ENCODE assay signal across 17 cellular contexts in genomic region chr5:100832252-100833230, GRCh38.
DNase-seq lines count a peak whose midpoint lies in the region; ATAC-seq lines count a peak whose summit lies in the region.
"Had no signal": no experiment of that assay in that cellular context is flagged by ENCODE, and none has a peak within 500 bp of the region (broad histone marks: within the 10 kb centered on the region; RNA-seq: fewer than 3 reads in every experiment).

No MANE protein-coding gene starts in this region.

- peak; percentile 35 for ATAC-seq in HG03342 (IDR thresholded peaks at IDR 0.05; ENCODE audit: unreplicated experiment)
- ATAC-seq in activated T-helper 17 cell treated with anti-CD3 and anti-CD28 coated beads, Interleukin-2, amount 50 U/mL, for 72 hours (replicated peaks), result no peak
- ATAC-seq in esophagus mucosa, result no peak
- ATAC-seq: activated T-cell treated with anti-CD3 and anti-CD28 coated beads, Interleukin-2, amount 50 U/mL, for 4 hours; psoas muscle had no signal

- no peaks in the 10 kb centered on the region for H3K27me3 Mint-ChIP-seq in activated naive CD4-positive, alpha-beta T cell treated with anti-CD3 and anti-CD28 coated beads, Interleukin-2, amount 50 U/mL, for 24 hours
- H3K27me3 Mint-ChIP-seq in activated T-helper 17 cell treated with anti-CD3 and anti-CD28 coated beads, Interleukin-2, amount 50 U/mL, for 72 hours, result no peaks in the 10 kb centered on the region
- H3K27me3 Mint-ChIP-seq in CD4-positive, alpha-beta memory T cell, result no peaks in the 10 kb centered on the region

- peak overlapping the region; percentile 6 for H3K27ac Mint-ChIP-seq in activated naive CD4-positive, alpha-beta T cell treated with anti-CD3 and anti-CD28 coated beads, Interleukin-2, amount 50 U/mL, for 24 hours
- peak overlapping the region; percentile 8 for H3K27ac Mint-ChIP-seq in activated T-helper 17 cell treated with anti-CD3 and anti-CD28 coated beads, Interleukin-2, amount 50 U/mL, for 72 hours
- peak overlapping the region in 1 of 7 donors; percentile 22 for H3K27ac Mint-ChIP-seq in CD4-positive, alpha-beta memory T cell

- no peak overlapping the region for H3K27ac ChIP-seq in CD4-positive, alpha-beta memory T cell (ENCODE audit: low read depth, low read length)
- H3K27ac ChIP-seq: psoas muscle, spleen had no signal

- peaks cover 9% of the 10 kb centered on the region for H3K36me3 Mint-ChIP-seq in activated naive CD4-positive, alpha-beta T cell treated with anti-CD3 and anti-CD28 coated beads, Interleukin-2, amount 50 U/mL, for 24 hours
- H3K36me3 Mint-ChIP-seq in activated T-helper 17 cell treated with anti-CD3 and anti-CD28 coated beads, Interleukin-2, amount 50 U/mL, for 72 hours (ENCODE audit: low read depth), result peaks cover 53% of the 10 kb centered on the region
- H3K36me3 Mint-ChIP-seq in CD4-positive, alpha-beta memory T cell, result peaks cover 12 to 24% of the 10 kb centered on the region in 2 donors

- no peaks in the 10 kb centered on the region for H3K27me3 ChIP-seq in CD4-positive, alpha-beta memory T cell (ENCODE audit: insufficient read depth, low read length)
- H3K27me3 ChIP-seq: spleen had no signal

- no peaks in the 10 kb centered on the region for H3K9me3 ChIP-seq in CD4-positive, alpha-beta memory T cell (ENCODE audit: control insufficient read depth in 1 of 2, low read length in 2 of 2)
- H3K9me3 ChIP-seq: psoas muscle, spleen had no signal

- no peak for DNase-seq in activated naive CD4-positive, alpha-beta T cell treated with anti-CD3 and anti-CD28 coated beads, Interleukin-2, amount 50 U/mL, for 16 hours
- DNase-seq in GF-D8 (lab: John Stamatoyannopoulos, UW) (no peak), C1 segment of cervical spinal cord (lab: John Stamatoyannopoulos, UW) (no peak)
- DNase-seq in CD4-positive, alpha-beta memory T cell, result no peak
- DNase-seq: ACHN; activated T-cell treated with anti-CD3 and anti-CD28 coated beads, Interleukin-2, amount 50 U/mL, for 4 hours; foreskin melanocyte; NCI-H2227 treated with DMSO at 0.1 percent for 48 hours; psoas muscle; SIG-M5; spleen; stimulated activated naive CD4-positive, alpha-beta T cell treated with Interleukin-2 at 50 U/mL for 16 hours; T-helper 9 cell had no signal

- H3K4me1 ChIP-seq in CD4-positive, alpha-beta memory T cell (ENCODE audit: insufficient read depth, low read length), result peaks cover 21% of the 10 kb centered on the region
- H3K4me1 ChIP-seq: psoas muscle had no signal

- CTCF ChIA-PET in CD4-positive, alpha-beta memory T cell (lab: Charles Lee; ENCODE audit: partially characterized antibody), result no interaction called here

- no peaks in the 10 kb centered on the region for H3K36me3 ChIP-seq in CD4-positive, alpha-beta memory T cell (ENCODE audit: insufficient read depth, low read length)

- POLR2A ChIA-PET in CD4-positive, alpha-beta memory T cell (lab: Charles Lee; ENCODE audit: partially characterized antibody), result no interaction called here

- H3K9me3 Mint-ChIP-seq in activated naive CD4-positive, alpha-beta T cell treated with anti-CD3 and anti-CD28 coated beads, Interleukin-2, amount 50 U/mL, for 24 hours, result no peaks in the 10 kb centered on the region
- H3K9me3 Mint-ChIP-seq in activated T-helper 17 cell treated with anti-CD3 and anti-CD28 coated beads, Interleukin-2, amount 50 U/mL, for 72 hours, result no peaks in the 10 kb centered on the region
- no peaks in the 10 kb centered on the region for H3K9me3 Mint-ChIP-seq in CD4-positive, alpha-beta memory T cell
- H3K9me3 Mint-ChIP-seq: activated T-cell treated with anti-CD3 and anti-CD28 coated beads, Interleukin-2, amount 50 U/mL, for 4 hours had no signal

- no peak overlapping the region for H3K4me3 ChIP-seq in CD4-positive, alpha-beta memory T cell (ENCODE audit: low read length in 2 of 2)
- H3K4me3 ChIP-seq: psoas muscle, spleen had no signal

- no peak overlapping the region for H3K4me3 Mint-ChIP-seq in activated naive CD4-positive, alpha-beta T cell treated with anti-CD3 and anti-CD28 coated beads, Interleukin-2, amount 50 U/mL, for 24 hours
- peak overlapping the region; percentile 23 for H3K4me3 Mint-ChIP-seq in activated T-helper 17 cell treated with anti-CD3 and anti-CD28 coated beads, Interleukin-2, amount 50 U/mL, for 72 hours
- H3K4me3 Mint-ChIP-seq in CD4-positive, alpha-beta memory T cell, result no peak overlapping the region
- H3K4me3 Mint-ChIP-seq: activated T-cell treated with anti-CD3 and anti-CD28 coated beads, Interleukin-2, amount 50 U/mL, for 4 hours had no signal

- H3K4me1 Mint-ChIP-seq in activated naive CD4-positive, alpha-beta T cell treated with anti-CD3 and anti-CD28 coated beads, Interleukin-2, amount 50 U/mL, for 24 hours, result peaks cover 50% of the 10 kb centered on the region
- peaks cover 34% of the 10 kb centered on the region for H3K4me1 Mint-ChIP-seq in activated T-helper 17 cell treated with anti-CD3 and anti-CD28 coated beads, Interleukin-2, amount 50 U/mL, for 72 hours
- peaks cover 26 to 44% (median 36%) of the 10 kb centered on the region in 4 donors for H3K4me1 Mint-ChIP-seq in CD4-positive, alpha-beta memory T cell

- intact Hi-C loops in CD4-positive, alpha-beta memory T cell (cut with micrococcal nuclease), result no loop called here
